Comparison of ENCODE assay signal across 8 cellular contexts in genomic region chr7:155002411-155003214, GRCh38. TPM values are rescaled to one million over a fixed set of nuclear protein-coding genes. Genes with fewer than 3 reads are reported as not detected.
DNase-seq lines count a peak whose midpoint lies in the region; ATAC-seq and TF ChIP-seq lines count a peak whose summit lies in the region.

Gene PAXIP1 (minus strand): TSS chr7:155003124. CDS start chr7:155002929, 195 bp downstream.

- no peak for TF ChIP-seq POLR2A in Peyer's patch (IDR thresholded peaks at IDR 0.05)
- TF ChIP-seq POLR2A in heart left ventricle (IDR thresholded peaks at IDR 0.05) = no peak

- H3K9me3 Mint-ChIP-seq in activated naive CD4-positive, alpha-beta T cell treated with anti-CD3 and anti-CD28 coated beads, Interleukin-2, amount 50 U/mL, for 24 hours = no peaks in the 10 kb centered on the region

- H3K36me3 Mint-ChIP-seq in activated naive CD4-positive, alpha-beta T cell treated with anti-CD3 and anti-CD28 coated beads, Interleukin-2, amount 50 U/mL, for 24 hours = peaks cover 4% of the 10 kb centered on the region

- ATAC-seq in HG03342 (IDR thresholded peaks at IDR 0.05; ENCODE audit: unreplicated experiment) = peak; percentile 60
- peak; percentile 44 to 84 (median 65) for ATAC-seq in heart left ventricle

- H3K27ac ChIP-seq in Peyer's patch (peak within 1 kb of the TSS; percentile 87 to 93 (median 90)), heart left ventricle (peak within 1 kb of the TSS; percentile 89 to 96 (median 92))

- TF ChIP-seq CTCF in Peyer's patch (IDR thresholded peaks at IDR 0.05) = no peak
- no peak for TF ChIP-seq CTCF in heart left ventricle (IDR thresholded peaks at IDR 0.05)

- peaks cover 19% of the 10 kb centered on the region for H3K4me1 Mint-ChIP-seq in activated naive CD4-positive, alpha-beta T cell treated with anti-CD3 and anti-CD28 coated beads, Interleukin-2, amount 50 U/mL, for 24 hours

- DNase-seq in COR-L47 (lab: John Stamatoyannopoulos, UW) = peak; percentile 70
- peak; percentile 69 for DNase-seq in GM19238 (ENCODE audit: insufficient read length, low spot score)
- DNase-seq in Peyer's patch = peak; percentile 30 to 68 (median 64)
- peak; percentile 38 to 68 (median 51) for DNase-seq in heart left ventricle
- peak; percentile 28 to 94 (median 52) for DNase-seq in posterior cingulate gyrus
- no peak for DNase-seq in foreskin melanocyte

- H3K36me3 ChIP-seq in Peyer's patch (peaks cover 0 to 8% (median 0%) of the 10 kb centered on the region in 3 donors), heart left ventricle (peaks cover 0 to 15% (median 10%) of the 10 kb centered on the region in 9 donors)

- H3K4me3 ChIP-seq in Peyer's patch (peak within 1 kb of the TSS; percentile 83 to 99 (median 92)), heart left ventricle (peak within 1 kb of the TSS; percentile 75 to 100 (median 95))

- H3K4me1 ChIP-seq in Peyer's patch (peaks cover 0 to 19% (median 0%) of the 10 kb centered on the region in 4 donors), heart left ventricle (peaks cover 0 to 24% (median 15%) of the 10 kb centered on the region in 12 donors)

- H3K9me3 ChIP-seq in Peyer's patch = no peaks in the 10 kb centered on the region
- H3K9me3 ChIP-seq in heart left ventricle = no peaks in the 10 kb centered on the region

- H3K27me3 Mint-ChIP-seq in activated naive CD4-positive, alpha-beta T cell treated with anti-CD3 and anti-CD28 coated beads, Interleukin-2, amount 50 U/mL, for 24 hours = no peaks in the 10 kb centered on the region

- 0 to 1% (median 0%) methylated on average over 23 to 128 of the region's 128 CpGs for WGBS in heart left ventricle, 4 donors

- H3K27ac Mint-ChIP-seq in activated naive CD4-positive, alpha-beta T cell treated with anti-CD3 and anti-CD28 coated beads, Interleukin-2, amount 50 U/mL, for 24 hours = peak within 1 kb of the TSS; percentile 97

- peak within 1 kb of the TSS; percentile 96 for H3K4me3 Mint-ChIP-seq in activated naive CD4-positive, alpha-beta T cell treated with anti-CD3 and anti-CD28 coated beads, Interleukin-2, amount 50 U/mL, for 24 hours

- H3K27me3 ChIP-seq in Peyer's patch = no peaks in the 10 kb centered on the region
- no peaks in the 10 kb centered on the region for H3K27me3 ChIP-seq in heart left ventricle

- intact Hi-C loops in heart left ventricle (cut with DNase I) = loop anchor here in 8 of 10 donors (2.0 to 10.0 kb wide), 7 partner anchors 68 to 640 kb away; partner anchors contain the start of genes INSIG1 (in 2 of the 8) and RBM33 (in 1 of the 8)
- intact Hi-C loops in posterior cingulate gyrus (cut with DNase I) = loop anchor here (5.0 kb wide), 3 partner anchors 70 to 340 kb away; partner anchors contain the start of genes HTR5A and INSIG1

RNA-seq across cellular contexts. Expression of gene PAXIP1, which starts in this region (rescaled TPM):
- total RNA-seq in Peyer's patch = 10 to 100 TPM; 14.9 to 28.3 (median 23.7) TPM
- 1 to 10 TPM; 4.2 to 7.8 (median 5.5) TPM for total RNA-seq in heart left ventricle
- polyA plus RNA-seq in heart left ventricle = 1 to 10 TPM; 3.5 to 4.2 TPM
